17 cellular contexts compared by ENCODE assay signal in genomic region chr13:72208112-72208645, GRCh38.
DNase-seq lines count a peak whose midpoint lies in the region; ATAC-seq and TF ChIP-seq lines count a peak whose summit lies in the region.
"Had no signal": no experiment of that assay in that cellular context is flagged by ENCODE, and none has a peak within 500 bp of the region (broad histone marks: within the 10 kb centered on the region; RNA-seq: fewer than 3 reads in every experiment).

No MANE protein-coding gene starts in this region.

- H3K27me3 ChIP-seq in BE2C: no peaks in the 10 kb centered on the region
- no peaks in the 10 kb centered on the region for H3K27me3 ChIP-seq in mesenchymal stem cell (ENCODE audit: control insufficient read depth in 1 of 2, insufficient read depth in 1 of 2, low read length in 2 of 2)
- H3K27me3 ChIP-seq: SJSA1 had no signal

- H3K79me1 ChIP-seq in mesenchymal stem cell (replicated peaks; ENCODE audit: low read length, poor library complexity, severe bottlenecking): no peaks in the 10 kb centered on the region

- no peak for TF ChIP-seq CTCF in BE2C (IDR thresholded peaks at IDR 0.05; ENCODE audit: low read depth, low read length)

- no peaks in the 10 kb centered on the region for H3K9me3 ChIP-seq in BE2C
- H3K9me3 ChIP-seq in mesenchymal stem cell (ENCODE audit: control insufficient read depth, low read length): no peaks in the 10 kb centered on the region
- H3K9me3 ChIP-seq: HAP-1, SJSA1 had no signal

- no peak overlapping the region for H3K9ac ChIP-seq in mesenchymal stem cell (ENCODE audit: low read length)

- intact Hi-C loops in left colon (cut with DNase I, micrococcal nuclease): no loop called here

- H3K36me3 ChIP-seq in BE2C: no peaks in the 10 kb centered on the region
- no peaks in the 10 kb centered on the region for H3K36me3 ChIP-seq in mesenchymal stem cell (ENCODE audit: control insufficient read depth in 1 of 2, insufficient read depth in 2 of 2, low read depth in 1 of 2, low read length in 2 of 2)
- H3K36me3 ChIP-seq: HAP-1, SJSA1 had no signal

- no peak overlapping the region for H3K23ac ChIP-seq in mesenchymal stem cell (ENCODE audit: low read length in 2 of 2)

- H3K4me3 ChIP-seq in BE2C (ENCODE audit: low read depth, low read length): no peak overlapping the region
- H3K4me3 ChIP-seq in mesenchymal stem cell (ENCODE audit: insufficient read depth in 1 of 2, low read depth in 1 of 2, low read length in 2 of 2): no peak overlapping the region
- H3K4me3 ChIP-seq: HAP-1, K562, PC-9, SJSA1 had no signal

- no peak overlapping the region for H2AFZ ChIP-seq in mesenchymal stem cell (ENCODE audit: low read depth, low read length)
- H2AFZ ChIP-seq: PC-9 had no signal

- no peak overlapping the region for H3K4ac ChIP-seq in mesenchymal stem cell (ENCODE audit: low read depth in 1 of 2, low read length in 2 of 2)

- H3K18ac ChIP-seq in mesenchymal stem cell (ENCODE audit: low read depth in 1 of 2, low read length in 2 of 2): no peak overlapping the region

- no peak overlapping the region for H4K91ac ChIP-seq in mesenchymal stem cell (ENCODE audit: low read length)

- DNase-seq in BE2C: peak; percentile 51
- DNase-seq in LHCN-M2 (ENCODE audit: low read depth): peak; percentile 8
- peak; percentile 88 for DNase-seq in SK-N-DZ (ENCODE audit: low spot score)
- DNase-seq in mesenchymal stem cell: peak; percentile 7
- no peak for DNase-seq in NCI-H1436 treated with DMSO at 0.1 percent for 48 hours (lab: John Stamatoyannopoulos, UW)
- DNase-seq in left colon: no peak
- DNase-seq: DMS53, NCI-H1436, NCI-H2029 treated with DMSO at 0.1 percent for 48 hours, NCI-H226, PC-9, T-cell had no signal

- H4K8ac ChIP-seq in mesenchymal stem cell (ENCODE audit: low read length): no peak overlapping the region

- ATAC-seq in GM19328 (IDR thresholded peaks at IDR 0.05; ENCODE audit: unreplicated experiment) (no peak), HG03378 (IDR thresholded peaks at IDR 0.05; ENCODE audit: unreplicated experiment) (no peak), left colon (no peak)
- ATAC-seq: K562, T-cell had no signal

- H2BK12ac ChIP-seq in mesenchymal stem cell (ENCODE audit: low read length in 2 of 2): no peak overlapping the region

- no peak overlapping the region for H2BK15ac ChIP-seq in mesenchymal stem cell (ENCODE audit: low read depth, poor library complexity, severe bottlenecking)

- no peak overlapping the region for H2AK5ac ChIP-seq in mesenchymal stem cell (ENCODE audit: low read length, severe bottlenecking)

- H3K4me1 ChIP-seq in BE2C (peaks cover 4% of the 10 kb centered on the region; the same call in 1 of the 2 replicates), mesenchymal stem cell (ENCODE audit: control insufficient read depth, insufficient read depth, low read depth, low read length) (peaks cover 2% of the 10 kb centered on the region)
- H3K4me1 ChIP-seq: HAP-1, SJSA1 had no signal

- H2BK120ac ChIP-seq in mesenchymal stem cell (ENCODE audit: low read depth, low read length): no peak overlapping the region

- no peak overlapping the region for H3K4me2 ChIP-seq in mesenchymal stem cell (ENCODE audit: low read length, poor library complexity, severe bottlenecking)
- H3K4me2 ChIP-seq: PC-9 had no signal

- no peak overlapping the region for H3K14ac ChIP-seq in mesenchymal stem cell (ENCODE audit: low read length in 2 of 2)

- H2BK5ac ChIP-seq in mesenchymal stem cell (ENCODE audit: low read depth, low read length, poor library complexity, severe bottlenecking): no peak overlapping the region

- no peak overlapping the region for H3K27ac ChIP-seq in mesenchymal stem cell (ENCODE audit: low read length, poor library complexity, severe bottlenecking)
- H3K27ac ChIP-seq: PC-9, SJSA1 had no signal

Comparison
In these comparisons a context has a peak if more than half of its experiments do, and no peak if none do; other contexts are left out.
1. DNase-seq: peak in BE2C (single experiment), LHCN-M2 (single experiment), SK-N-DZ (single experiment) and mesenchymal stem cell (single experiment); none in NCI-H1436 treated with DMSO at 0.1 percent for 48 hours (single experiment) and left colon (0 of 2).